In genomic region chr4:74387790-74388189, GRCh38 we compare ENCODE assay signal across 10 cellular contexts. TPM values are rescaled to one million over a fixed set of nuclear protein-coding genes. Genes with fewer than 3 reads are reported as not detected.
"Had no signal": no experiment of that assay in that cellular context is flagged by ENCODE, and none has a peak within 500 bp of the region (broad histone marks: within the 10 kb centered on the region; RNA-seq: fewer than 3 reads in every experiment).

No MANE protein-coding gene starts in this region.

- FAIRE-seq: H1, H54, HTR-8/SVneo had no signal

- H3K4me1 Mint-ChIP-seq: GM23338, H9 had no signal

- H3K27ac ChIP-seq: KMS-11 had no signal

- H3K9me3 Mint-ChIP-seq: GM23338, H9, HFFc6 had no signal

- H3K27ac Mint-ChIP-seq: GM23338, H9, HFFc6 had no signal

- DNase-seq: H9, HCEC 1CT, HFFc6, IMR-90, KBM-7 had no signal

- H3K4me3 ChIP-seq: GM23338 had no signal

- H3K4me3 Mint-ChIP-seq: GM23338, H9, HFFc6 had no signal

- ATAC-seq: GM23338 had no signal

RNA-seq across cellular contexts. Expression of gene EREG, which starts 22.8 kb away (rescaled TPM):
- total RNA-seq: GM23338, H1, H9 had no signal
- polyA plus RNA-seq: GM23338, H1 had no signal

RNA-seq across cellular contexts. Expression of gene AREG, which starts 57.1 kb away (rescaled TPM):
- total RNA-seq: GM23338, H1 had no signal
- polyA plus RNA-seq: H1 had no signal
